ENCODE assay signal across 25 cellular contexts in the genomic region with DNA sequence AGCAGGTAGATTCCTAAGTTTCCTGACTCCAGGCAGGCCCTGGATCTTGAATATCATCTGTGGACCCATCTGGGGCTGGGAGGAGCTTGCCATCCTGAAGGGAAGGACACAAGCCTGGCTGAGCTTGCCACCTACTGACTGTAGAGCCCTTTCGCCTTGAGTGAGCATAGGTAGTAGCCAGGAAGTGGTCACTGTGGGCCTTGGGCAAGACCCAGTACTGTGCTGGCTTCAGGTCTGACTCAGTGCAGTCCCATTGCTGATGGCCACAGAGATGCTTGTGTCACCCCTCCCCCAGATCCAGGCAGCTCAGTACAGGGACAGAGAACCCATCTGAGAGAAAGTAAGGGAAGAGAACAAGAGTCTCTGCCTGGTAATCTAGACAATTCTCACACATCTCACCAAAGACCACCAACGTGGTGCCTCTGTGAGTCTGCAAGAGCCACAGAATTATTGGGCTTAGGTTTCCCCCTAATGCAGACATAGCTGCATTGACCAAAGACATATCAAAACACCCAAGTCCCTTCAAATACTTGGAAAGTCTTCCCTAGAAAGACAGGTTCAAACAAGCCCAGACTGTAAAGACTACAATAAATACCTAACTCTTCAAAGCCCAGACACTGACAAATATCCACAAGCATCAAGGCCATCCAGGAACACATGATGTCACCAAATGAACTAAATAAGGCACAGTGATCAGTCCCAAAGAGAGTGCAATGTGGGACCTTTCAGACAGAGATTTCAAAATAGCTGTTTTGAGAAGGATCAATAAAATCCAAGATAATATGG.
DNase-seq lines count a peak whose midpoint lies in the region; ATAC-seq, FAIRE-seq and TF ChIP-seq lines count a peak whose summit lies in the region.
"Had no signal": no experiment of that assay in that cellular context is flagged by ENCODE, and none has a peak within 500 bp of the region (broad histone marks: within the 10 kb centered on the region; RNA-seq: fewer than 3 reads in every experiment).

No MANE protein-coding gene starts in this region.

- H2AFZ ChIP-seq in SK-N-SH (ENCODE audit: low read depth) (no peak overlapping the region), OCI-LY7 (ENCODE audit: low read length) (no peak overlapping the region)

- CTCF ChIA-PET in SK-N-SH (lab: Yijun Ruan, JAX): interaction anchor here (0.9 to 1.4 kb wide), 4 partner anchors 13 to 249 kb away, joined by 3 to 5 read pairs (median 4); no protein-coding TSS in a partner anchor
- CTCF ChIA-PET in OCI-LY7 (lab: Charles Lee; ENCODE audit: unreplicated experiment): no interaction called here

- no peak overlapping the region for H3K4me2 ChIP-seq in SK-N-SH
- no peak overlapping the region for H3K4me2 ChIP-seq in OCI-LY7 (ENCODE audit: low read length)

- H3K9ac ChIP-seq in SK-N-SH: no peak overlapping the region

- no peaks in the 10 kb centered on the region for H4K20me1 ChIP-seq in SK-N-SH (ENCODE audit: insufficient read depth)
- H4K20me1 ChIP-seq in OCI-LY7 (ENCODE audit: insufficient read depth, low read length): no peaks in the 10 kb centered on the region

- intact Hi-C loops in OCI-LY7 (cut with micrococcal nuclease; ENCODE audit: unreplicated experiment) (no loop called here), lower leg skin (cut with DNase I; ENCODE audit: low total_unique reads) (no loop called here)

- no peak for TF ChIP-seq POLR2A in lower leg skin (IDR thresholded peaks at IDR 0.05)

- 0% methylated on average over 1 of the region's 2 CpGs for WGBS in SK-N-SH (ENCODE audit: low lambda C conversion rate)
- WGBS in small intestine, 3 donors: 62 to 71% (median 65%) methylated on average over 2 of the region's 2 CpGs
- WGBS in lower leg skin, 2 donors: 78 to 83% methylated on average over 2 of the region's 2 CpGs

- DNase-seq in SK-N-SH: no peak
- DNase-seq in LHCN-M2 (ENCODE audit: low read depth): peak; percentile 28
- DNase-seq in epithelial cell of prostate (ENCODE audit: low read depth, low spot score): no peak
- peak; percentile 12 for DNase-seq in small intestine
- DNase-seq in OCI-LY7 (ENCODE audit: low spot score): no peak
- DNase-seq in lower leg skin (ENCODE audit: low spot score in 2 of 2): no peak
- no peak for DNase-seq in omental fat pad (ENCODE audit: low spot score)
- DNase-seq: activated CD4-positive, alpha-beta T cell treated with anti-CD3 and anti-CD28 coated beads for 36 hours; activated CD8-positive, alpha-beta memory T cell treated with anti-CD3 and anti-CD28 coated beads for 24 hours; activated gamma-delta T cell; BE2C; DMS79; NCI-H1092 treated with DMSO at 0.1 percent for 48 hours; NCI-H187; NCI-H2171 treated with DMSO at 0.1 percent for 48 hours; NCI-H524; ovary; RPMI8226; stimulated activated CD4-positive, alpha-beta T cell treated with anti-CD3 and anti-CD28 coated beads, Interleukin-2, amount 100 ng/mL, for 48 hours; T-helper 17 cell; upper lobe of left lung had no signal

- TF ChIP-seq CTCF in SK-N-SH (IDR thresholded peaks at IDR 0.05) (no peak), OCI-LY7 (conservative IDR thresholded peaks at IDR 0.05; ENCODE audit: low read length) (no peak), lower leg skin (IDR thresholded peaks at IDR 0.05) (no peak), omental fat pad (IDR thresholded peaks at IDR 0.05) (no peak)

- H3K36me3 ChIP-seq in SK-N-SH (replicated peaks in 1 of 2; ENCODE audit: control insufficient read depth in 1 of 2, insufficient read depth in 2 of 2, low read length in 1 of 2): no peaks in the 10 kb centered on the region
- no peaks in the 10 kb centered on the region for H3K36me3 ChIP-seq in small intestine (ENCODE audit: control insufficient read depth in 2 of 2, insufficient read depth in 2 of 2, low read length in 2 of 2)
- H3K36me3 ChIP-seq in OCI-LY7 (ENCODE audit: insufficient read depth, low read length): no peaks in the 10 kb centered on the region
- H3K36me3 ChIP-seq: BE2C, ovary, upper lobe of left lung had no signal

- FAIRE-seq in small intestine (lab: Jason Lieb, UNC): no peak
- FAIRE-seq: GM12878 had no signal

- no peaks in the 10 kb centered on the region for H3F3A ChIP-seq in SK-N-SH (replicated peaks; ENCODE audit: insufficient read depth)

- no TSS peak for BruUV-seq in OCI-LY7 (replicated peaks; lab: Mats Ljungman, UMichigan)

- H3K4me3 ChIP-seq in SK-N-SH (ENCODE audit: low read depth in 2 of 2, low read length in 1 of 2): no peak overlapping the region
- no peak overlapping the region for H3K4me3 ChIP-seq in small intestine (ENCODE audit: low read depth in 1 of 2, low read length in 2 of 2)
- no peak overlapping the region for H3K4me3 ChIP-seq in OCI-LY7 (ENCODE audit: low read depth, low read length, poor library complexity, severe bottlenecking)
- no peak overlapping the region for H3K4me3 ChIP-seq in lower leg skin (ENCODE audit: low read depth, poor library complexity, severe bottlenecking)
- H3K4me3 ChIP-seq: GM12878, ovary, upper lobe of left lung had no signal

- H3K9me3 ChIP-seq in SK-N-SH: no peaks in the 10 kb centered on the region
- no peaks in the 10 kb centered on the region for H3K9me3 ChIP-seq in small intestine (ENCODE audit: control insufficient read depth, low read depth)
- H3K9me3 ChIP-seq in OCI-LY7 (ENCODE audit: low read length): no peaks in the 10 kb centered on the region
- H3K9me3 ChIP-seq: BE2C, ovary, upper lobe of left lung had no signal

- H3K27me3 ChIP-seq in SK-N-SH (ENCODE audit: insufficient read depth): no peaks in the 10 kb centered on the region
- no peaks in the 10 kb centered on the region for H3K27me3 ChIP-seq in small intestine (ENCODE audit: control insufficient read depth in 2 of 2, insufficient read depth in 2 of 2, low read length in 2 of 2)
- H3K27me3 ChIP-seq: BE2C, ovary, upper lobe of left lung had no signal

- no peak for TF ChIP-seq RAD21 in SK-N-SH (IDR thresholded peaks at IDR 0.05; ENCODE audit: low read length)

- POLR2A ChIA-PET in SK-N-SH (lab: Yijun Ruan, JAX) (no interaction called here), OCI-LY7 (lab: Charles Lee) (no interaction called here)

- ATAC-seq in SK-N-SH treated with all-trans-retinoic acid at 6 μM for 48 hours (peak; percentile 22; the same call in 1 of the 3 replicates), omental fat pad (ENCODE audit: low FRiP score) (no peak)
- ATAC-seq: activated CD4-positive, alpha-beta T cell treated with anti-CD3 and anti-CD28 coated beads for 36 hours; GM12878; natural killer cell treated with Interleukin-12 subunit alpha and Interleukin-12 subunit beta and Interleukin-15 and Interleukin-18, amount 100 ng/mL, for 72 hours; T-helper 17 cell had no signal

- no peak overlapping the region for H3K27ac ChIP-seq in SK-N-SH (ENCODE audit: low read depth in 2 of 2, low read length in 1 of 2)
- H3K27ac ChIP-seq in epithelial cell of prostate: peak overlapping the region; percentile 34
- no peak overlapping the region for H3K27ac ChIP-seq in small intestine (ENCODE audit: low read depth in 1 of 2, low read length in 1 of 2)
- no peak overlapping the region for H3K27ac ChIP-seq in OCI-LY7 (ENCODE audit: low read depth, low read length, poor library complexity, severe bottlenecking)
- H3K27ac ChIP-seq: HL-60, ovary, upper lobe of left lung had no signal

- TF ChIP-seq EP300 in SK-N-SH (IDR thresholded peaks at IDR 0.05; ENCODE audit: borderline replicate concordance in 1 of 2, low read depth in 1 of 2, low read length in 1 of 2): no peak

- no peaks in the 10 kb centered on the region for H3K9me2 ChIP-seq in SK-N-SH
- no peaks in the 10 kb centered on the region for H3K9me2 ChIP-seq in OCI-LY7 (ENCODE audit: insufficient read depth, low read length)

- H3K79me2 ChIP-seq in SK-N-SH (ENCODE audit: insufficient read depth): no peaks in the 10 kb centered on the region
- H3K79me2 ChIP-seq in OCI-LY7 (ENCODE audit: insufficient read depth, low read depth, low read length): no peaks in the 10 kb centered on the region

- no peaks in the 10 kb centered on the region for H3K4me1 ChIP-seq in SK-N-SH (ENCODE audit: control insufficient read depth in 1 of 2, insufficient read depth in 2 of 2, low read depth in 1 of 2, low read length in 1 of 2)
- H3K4me1 ChIP-seq in small intestine (ENCODE audit: control insufficient read depth in 2 of 2, insufficient read depth in 1 of 2, low read depth in 1 of 2, low read length in 1 of 2): no peaks in the 10 kb centered on the region
- H3K4me1 ChIP-seq in OCI-LY7 (ENCODE audit: insufficient read depth, low read length, poor library complexity, severe bottlenecking): no peaks in the 10 kb centered on the region
- H3K4me1 ChIP-seq: BE2C, upper lobe of left lung had no signal

TF ChIP-seq in SK-N-SH treated with all-trans-retinoic acid at 6 μM for 48 hours, 23 proteins besides CTCF, POLR2A, EP300 and RAD21:
- TF ChIP-seq CSDC2 (CRISPR knock-in tag; IDR thresholded peaks at IDR 0.05) (no peak), ARNTL (CRISPR knock-in tag; IDR thresholded peaks at IDR 0.05; ENCODE audit: borderline replicate concordance, low read depth) (no peak)

TF ChIP-seq in SK-N-SH, 30 proteins besides CTCF, POLR2A, EP300 and RAD21:
- TF ChIP-seq NFIC (IDR thresholded peaks at IDR 0.05; ENCODE audit: borderline replicate concordance) (no peak), RCOR1 (IDR thresholded peaks at IDR 0.05; ENCODE audit: low read length) (no peak), JUND (IDR thresholded peaks at IDR 0.05) (no peak), ELF1 (IDR thresholded peaks at IDR 0.05) (no peak), RXRA (IDR thresholded peaks at IDR 0.05; ENCODE audit: borderline replicate concordance, low read depth) (no peak), TCF12 (IDR thresholded peaks at IDR 0.05) (no peak), EZH2phosphoT487 (IDR thresholded peaks at IDR 0.05; ENCODE audit: borderline replicate concordance, low read depth) (no peak), FOSL2 (IDR thresholded peaks at IDR 0.05; ENCODE audit: borderline replicate concordance, low read depth) (no peak), GATA2 (CRISPR knock-in tag; IDR thresholded peaks at IDR 0.05) (no peak)

Comparison
In these comparisons a context has a peak if more than half of its experiments do, and no peak if none do; other contexts are left out.
1. DNase-seq: peak in LHCN-M2 (single experiment) and small intestine (single experiment); none in SK-N-SH (single experiment), epithelial cell of prostate (single experiment), OCI-LY7 (single experiment), lower leg skin (0 of 2) and omental fat pad (single experiment).